Comparison of ENCODE assay signal across 32 cellular contexts in genomic region chr20:11556410-11556809, GRCh38.
"Had no signal": no experiment of that assay in that cellular context is flagged by ENCODE, and none has a peak within 500 bp of the region (broad histone marks: within the 10 kb centered on the region; RNA-seq: fewer than 3 reads in every experiment).

No MANE protein-coding gene starts in this region.

- H3K4me1 ChIP-seq: esophagus muscularis mucosa, foreskin keratinocyte, heart left ventricle, pancreas, sigmoid colon, uterus had no signal

- H3K27ac ChIP-seq: esophagus muscularis mucosa, foreskin keratinocyte, heart left ventricle, pancreas, psoas muscle, sigmoid colon, thoracic aorta, uterus had no signal

- H3K27ac Mint-ChIP-seq: activated CD4-positive, alpha-beta T cell treated with anti-CD3 and anti-CD28 coated beads for 36 hours; activated CD8-positive, alpha-beta memory T cell treated with anti-CD3 and anti-CD28 coated beads, Interleukin-2, amount 10 ng/mL, durations not matched to agents 7 days and 5 days; activated CD8-positive, alpha-beta T cell treated with anti-CD3 and anti-CD28 coated beads, Interleukin-2, amount 10 ng/mL, durations not matched to agents 7 days and 5 days; activated naive CD4-positive, alpha-beta T cell treated with anti-CD3 and anti-CD28 coated beads, Interleukin-2, amount 50 U/mL, for 72 hours; activated T-helper 2 cell treated with anti-CD3 and anti-CD28 coated beads, Interferon-gamma antibody, Interleukin-2, Interleukin-4, amounts not matched to agents 10 μg/mL and 5 μg/mL and 100 μg/mL, durations not matched to agents 14 hours and 24 hours and 36 hours; immature natural killer cell; memory B cell; naive thymus-derived CD8-positive, alpha-beta T cell; stimulated activated effector memory CD8-positive, alpha-beta T cell treated with anti-CD3 and anti-CD28 coated beads, Interleukin-12 subunit alpha, Interleukin-12 subunit beta, amount 100 ng/mL, for 72 hours; stimulated activated naive CD8-positive, alpha-beta T cell treated with anti-CD3 and anti-CD28 coated beads, Interleukin-15, Interleukin-2, amounts not matched to agents 100 ng/mL and 50 ng/mL, for 24 hours had no signal

- H3K4me1 Mint-ChIP-seq: activated CD4-positive, alpha-beta T cell treated with anti-CD3 and anti-CD28 coated beads for 36 hours; activated CD8-positive, alpha-beta memory T cell treated with anti-CD3 and anti-CD28 coated beads, Interleukin-2, amount 10 ng/mL, durations not matched to agents 7 days and 5 days; central memory CD8-positive, alpha-beta T cell; immature natural killer cell; memory B cell; naive thymus-derived CD8-positive, alpha-beta T cell; stimulated activated effector memory CD8-positive, alpha-beta T cell treated with anti-CD3 and anti-CD28 coated beads, Interleukin-12 subunit alpha, Interleukin-12 subunit beta, amount 100 ng/mL, for 72 hours had no signal

- H3K4me3 Mint-ChIP-seq: activated CD4-positive, alpha-beta T cell treated with anti-CD3 and anti-CD28 coated beads for 36 hours; activated CD8-positive, alpha-beta memory T cell treated with anti-CD3 and anti-CD28 coated beads, Interleukin-2, amount 10 ng/mL, durations not matched to agents 7 days and 5 days; activated CD8-positive, alpha-beta T cell treated with anti-CD3 and anti-CD28 coated beads, Interleukin-2, amount 10 ng/mL, durations not matched to agents 7 days and 5 days; central memory CD8-positive, alpha-beta T cell; immature natural killer cell; memory B cell; naive thymus-derived CD8-positive, alpha-beta T cell; neural crest cell; stimulated activated effector memory CD8-positive, alpha-beta T cell treated with anti-CD3 and anti-CD28 coated beads, Interleukin-12 subunit alpha, Interleukin-12 subunit beta, amount 100 ng/mL, for 72 hours; stimulated activated naive CD8-positive, alpha-beta T cell treated with anti-CD3 and anti-CD28 coated beads, Interleukin-15, Interleukin-2, amounts not matched to agents 100 ng/mL and 50 ng/mL, for 24 hours had no signal

- H3K27me3 Mint-ChIP-seq: activated CD4-positive, alpha-beta T cell treated with anti-CD3 and anti-CD28 coated beads for 36 hours; activated CD8-positive, alpha-beta memory T cell treated with anti-CD3 and anti-CD28 coated beads, Interleukin-2, amount 10 ng/mL, durations not matched to agents 7 days and 5 days; central memory CD8-positive, alpha-beta T cell; memory B cell; stimulated activated naive CD8-positive, alpha-beta T cell treated with anti-CD3 and anti-CD28 coated beads, Interleukin-15, Interleukin-2, amounts not matched to agents 100 ng/mL and 50 ng/mL, for 24 hours had no signal

- H3K4me3 ChIP-seq: esophagus muscularis mucosa, heart left ventricle, pancreas, psoas muscle, sigmoid colon, thoracic aorta, uterus had no signal

- H3K36me3 ChIP-seq: esophagus muscularis mucosa, heart left ventricle, pancreas, sigmoid colon, thoracic aorta, uterus had no signal

- DNase-seq: activated CD4-positive, alpha-beta T cell treated with anti-CD3 and anti-CD28 coated beads for 36 hours; activated CD4-positive, CD25-positive, alpha-beta regulatory T cell; activated CD8-positive, alpha-beta memory T cell treated with anti-CD3 and anti-CD28 coated beads, Interleukin-2, amount 10 ng/mL, durations not matched to agents 7 days and 5 days; activated CD8-positive, alpha-beta T cell treated with anti-CD3 and anti-CD28 coated beads, Interleukin-2, amount 10 ng/mL, durations not matched to agents 7 days and 5 days; activated T-cell treated with anti-CD3 and anti-CD28 coated beads, Interleukin-2, amount 50 U/mL, for 48 hours; anterior cingulate cortex; dermis blood vessel endothelial cell; effector CD4-positive, alpha-beta T cell; foreskin keratinocyte; heart left ventricle; hypothalamus; immature natural killer cell; kidney; left colon; naive thymus-derived CD8-positive, alpha-beta T cell; nucleus accumbens; pancreas; psoas muscle; sigmoid colon; small intestine; stimulated activated CD4-positive, alpha-beta T cell treated with anti-CD3 and anti-CD28 coated beads, Interleukin-4, amount 100 ng/mL, for 24 hours; trophoblast cell; uterus had no signal

- H3K9me3 ChIP-seq: esophagus muscularis mucosa, heart left ventricle, pancreas, psoas muscle, sigmoid colon, thoracic aorta, uterus had no signal

- H3K36me3 Mint-ChIP-seq: activated CD8-positive, alpha-beta memory T cell treated with anti-CD3 and anti-CD28 coated beads, Interleukin-2, amount 10 ng/mL, durations not matched to agents 7 days and 5 days; activated naive CD4-positive, alpha-beta T cell treated with anti-CD3 and anti-CD28 coated beads, Interleukin-2, amount 50 U/mL, for 72 hours; immature natural killer cell; memory B cell; naive thymus-derived CD8-positive, alpha-beta T cell; stimulated activated effector memory CD8-positive, alpha-beta T cell treated with anti-CD3 and anti-CD28 coated beads, Interleukin-12 subunit alpha, Interleukin-12 subunit beta, amount 100 ng/mL, for 72 hours had no signal
